In the genomic region with DNA sequence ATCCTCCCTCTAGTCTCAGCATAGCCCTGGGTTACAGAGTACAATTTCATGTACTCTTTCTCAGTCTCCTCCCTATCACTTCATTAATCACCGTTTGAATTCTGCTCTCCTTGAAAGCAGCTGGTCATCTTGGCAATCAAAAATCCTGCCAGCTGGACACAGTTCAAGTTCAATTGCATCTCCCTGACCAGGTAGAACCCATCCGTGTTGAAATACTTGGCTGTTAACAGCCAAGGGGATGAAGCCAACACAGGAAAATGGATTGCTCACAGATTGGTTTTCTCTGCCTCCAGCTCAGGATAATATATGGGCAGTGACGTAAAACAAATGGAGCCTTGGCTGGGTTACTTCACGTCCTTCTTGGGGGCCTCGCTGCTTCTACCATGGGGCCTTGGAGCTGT, we compare ENCODE assay signal across 30 cellular contexts. TPM values are rescaled to one million over a fixed set of nuclear protein-coding genes. Genes with fewer than 3 reads are reported as not detected.
DNase-seq lines count a peak whose midpoint lies in the region; ATAC-seq, FAIRE-seq and TF ChIP-seq lines count a peak whose summit lies in the region.
"Had no signal": no experiment of that assay in that cellular context is flagged by ENCODE, and none has a peak within 500 bp of the region (broad histone marks: within the 10 kb centered on the region; RNA-seq: fewer than 3 reads in every experiment).

No MANE protein-coding gene starts in this region.

- ATAC-seq in body of pancreas (peak; percentile 55), GM19397 (IDR thresholded peaks at IDR 0.05; ENCODE audit: unreplicated experiment) (no peak)
- ATAC-seq: stimulated activated naive CD8-positive, alpha-beta T cell treated with anti-CD3 and anti-CD28 coated beads, Interleukin-15, Interleukin-2, amounts not matched to agents 100 U/mL and 50 U/mL, for 24 hours had no signal

- H3K27ac Mint-ChIP-seq in MCF 10A (ENCODE audit: low read depth, unreplicated experiment), result no peak overlapping the region
- H3K27ac Mint-ChIP-seq: activated naive CD8-positive, alpha-beta T cell; activated T-cell treated with anti-CD3 and anti-CD28 coated beads, Interleukin-2, amount 50 U/mL, for 24 hours; endodermal cell; nephron progenitor cell had no signal

- DNase-seq in MCF 10A (ENCODE audit: unreplicated experiment) (peak; percentile 94), breast epithelium (ENCODE audit: low spot score in 2 of 2) (no peak), body of pancreas (peak; percentile 31 to 66 (median 46)), left kidney (ENCODE audit: low read depth, low spot score) (peak; percentile 32), urothelium cell line (ENCODE audit: low spot score) (no peak), Ammon's horn (ENCODE audit: low spot score) (no peak), cortex of kidney (lab: John Stamatoyannopoulos, UW) (no peak)
- DNase-seq: activated effector memory CD4-positive, alpha-beta T cell treated with anti-CD3 and anti-CD28 coated beads, Interleukin-2, amount 50 U/mL, for 16 hours; activated T-cell treated with anti-CD3 and anti-CD28 coated beads, Interleukin-2, amount 50 U/mL, for 24 hours; aorta; Calu3; caudate nucleus; dermis blood vessel endothelial cell; endodermal cell; esophagus squamous epithelium; H9; MV-4-11; NCI-H1436; NCI-H2081 treated with DMSO at 0.1 percent for 48 hours; nephron progenitor cell; SK-N-SH; stimulated activated naive CD8-positive, alpha-beta T cell treated with anti-CD3 and anti-CD28 coated beads, Interleukin-15, Interleukin-2, amounts not matched to agents 100 U/mL and 50 U/mL, for 24 hours had no signal

- H3K4me3 Mint-ChIP-seq in MCF 10A (ENCODE audit: unreplicated experiment), result no peak overlapping the region
- H3K4me3 Mint-ChIP-seq: activated naive CD8-positive, alpha-beta T cell; activated T-cell treated with anti-CD3 and anti-CD28 coated beads, Interleukin-2, amount 50 U/mL, for 24 hours; endodermal cell; H9; nephron progenitor cell had no signal

- H3K4me3 ChIP-seq in breast epithelium, result no peak overlapping the region
- no peak overlapping the region for H3K4me3 ChIP-seq in body of pancreas
- H3K4me3 ChIP-seq: esophagus squamous epithelium, hepatocyte, lung, ovary, skin epidermis, vagina had no signal

- TF ChIP-seq CTCF in MCF 10A (IDR thresholded peaks at IDR 0.05; ENCODE audit: unreplicated experiment) (no peak), breast epithelium (IDR thresholded peaks at IDR 0.05) (no peak), body of pancreas (IDR thresholded peaks at IDR 0.05) (no peak)

- intact Hi-C loops in MCF 10A (cut with micrococcal nuclease), result no loop called here
- intact Hi-C loops in breast epithelium (cut with DNase I; ENCODE audit: low total_unique reads), result no loop called here
- intact Hi-C loops in body of pancreas (cut with DNase I), result no loop called here

- TF ChIP-seq POLR2A in breast epithelium (IDR thresholded peaks at IDR 0.05) (no peak), body of pancreas (IDR thresholded peaks at IDR 0.05) (no peak)

- WGBS in body of pancreas, 2 donors, result 40 to 45% methylated on average over 5 of the region's 5 CpGs

- POLR2A ChIA-PET in MCF 10A (lab: Yijun Ruan, JAX), result interaction anchor here (0.5 to 2.5 kb wide), 21 partner anchors 9 to 399 kb away, joined by 3 to 18 read pairs (median 4); no protein-coding TSS in a partner anchor

- no peaks in the 10 kb centered on the region for H3K9me3 ChIP-seq in breast epithelium
- H3K9me3 ChIP-seq in body of pancreas, result no peaks in the 10 kb centered on the region
- H3K9me3 ChIP-seq: esophagus squamous epithelium, ovary, SK-N-SH, vagina had no signal

- CTCF ChIA-PET in MCF 10A (lab: Yijun Ruan, JAX), result interaction anchor here (0.6 to 1.1 kb wide), 3 partner anchors 15 to 558 kb away, joined by 3 to 4 read pairs (median 3); no protein-coding TSS in a partner anchor

- BruUV-seq in MCF 10A (replicated peaks; lab: Mats Ljungman, UMichigan), result no TSS peak

- peak; percentile 95 for FAIRE-seq in urothelium cell line (lab: Jason Lieb, UNC)
- FAIRE-seq: GM18507 had no signal

- H3K4me1 ChIP-seq in breast epithelium, result no peaks in the 10 kb centered on the region
- H3K4me1 ChIP-seq in body of pancreas, result no peaks in the 10 kb centered on the region
- H3K4me1 ChIP-seq: esophagus squamous epithelium, vagina had no signal

- no peaks in the 10 kb centered on the region for H3K36me3 ChIP-seq in breast epithelium
- H3K36me3 ChIP-seq in body of pancreas (replicated peaks in 1 of 2; ENCODE audit: insufficient read depth in 1 of 2, low read depth in 2 of 2), result no peaks in the 10 kb centered on the region
- H3K36me3 ChIP-seq: ovary, vagina had no signal

- no peaks in the 10 kb centered on the region for H3K27me3 ChIP-seq in breast epithelium
- H3K27me3 ChIP-seq in body of pancreas, result no peaks in the 10 kb centered on the region
- H3K27me3 ChIP-seq: esophagus squamous epithelium, hepatocyte, ovary, vagina had no signal

- H3K27ac ChIP-seq in breast epithelium (no peak overlapping the region), body of pancreas (peak overlapping the region in 1 of 4 donors; percentile 42)
- H3K27ac ChIP-seq: esophagus squamous epithelium, hepatocyte, ovary, skin epidermis, vagina had no signal

- peaks cover 6% of the 10 kb centered on the region for H3K4me1 Mint-ChIP-seq in MCF 10A (ENCODE audit: insufficient read depth, unreplicated experiment)

- no peaks in the 10 kb centered on the region for H3K27me3 Mint-ChIP-seq in MCF 10A (ENCODE audit: insufficient read depth, unreplicated experiment)
- H3K27me3 Mint-ChIP-seq: activated naive CD8-positive, alpha-beta T cell had no signal

- H3K9me3 Mint-ChIP-seq in MCF 10A (ENCODE audit: unreplicated experiment), result peaks cover 8% of the 10 kb centered on the region
- H3K9me3 Mint-ChIP-seq: activated T-cell treated with anti-CD3 and anti-CD28 coated beads, Interleukin-2, amount 50 U/mL, for 24 hours; endodermal cell; H9; nephron progenitor cell had no signal

- H3K36me3 Mint-ChIP-seq in MCF 10A (ENCODE audit: insufficient read depth, unreplicated experiment), result peaks cover 5% of the 10 kb centered on the region

RNA-seq across cellular contexts. Expression of a gene that starts 55.1 kb away (rescaled TPM):
- total RNA-seq in MCF 10A (2022) (6.5 and 7.9 TPM in 2 replicates), breast epithelium (10 to 100 TPM; 14.4 to 49.1 (median 16.7) TPM), body of pancreas (10 to 100 TPM; 10.4 to 10.9 TPM)

Comparison
In these comparisons a context has a peak if more than half of its experiments do, and no peak if none do; other contexts are left out.
1. DNase-seq: peak in MCF 10A (single experiment), body of pancreas (4 of 4) and left kidney (single experiment); none in breast epithelium (0 of 2), urothelium cell line (single experiment), Ammon's horn (single experiment) and cortex of kidney (single experiment).